23 cellular contexts compared by ENCODE assay signal in the genomic region with DNA sequence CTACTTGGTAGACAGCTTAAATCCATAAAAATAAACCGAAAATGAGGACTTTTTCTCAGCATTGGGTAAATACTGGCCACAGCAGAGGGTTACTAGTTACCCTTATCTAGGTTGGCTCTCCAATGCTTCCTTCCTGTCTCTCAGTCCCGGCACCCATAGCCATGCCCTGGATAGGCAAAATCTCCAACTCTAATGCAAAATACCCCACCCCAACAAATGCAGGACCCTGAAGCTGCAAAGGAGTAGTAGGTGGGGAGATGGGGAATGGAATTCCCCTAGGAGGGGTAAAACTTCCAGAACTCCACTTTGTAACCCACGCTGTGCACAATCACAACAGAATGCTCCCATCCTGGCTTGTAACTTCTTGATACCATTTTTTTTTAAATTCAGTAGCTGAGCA. TPM values are rescaled to one million over a fixed set of nuclear protein-coding genes. Genes with fewer than 3 reads are reported as not detected.
A peak's percentile ranks its signal among the peaks of the same experiment; 100 is the strongest.
DNase-seq lines count a peak whose midpoint lies in the region; ATAC-seq and TF ChIP-seq lines count a peak whose summit lies in the region.
"Had no signal": no experiment of that assay in that cellular context is flagged by ENCODE, and none has a peak within 500 bp of the region (broad histone marks: within the 10 kb centered on the region; RNA-seq: fewer than 3 reads in every experiment).

No MANE protein-coding gene starts in this region.

- peak overlapping the region; percentile 68 for H3K9ac ChIP-seq in PC-3 (ENCODE audit: low read length)
- H3K9ac ChIP-seq in neural progenitor cell: peak overlapping the region; percentile 10

- H3K27me3 ChIP-seq in GM23338 (ENCODE audit: insufficient read depth) (peaks cover 99% of the 10 kb centered on the region), PC-3 (ENCODE audit: low read length) (no peaks in the 10 kb centered on the region), ectodermal cell (ENCODE audit: control insufficient read depth, insufficient read depth, low read length, poor library complexity, severe bottlenecking) (peaks cover 100% of the 10 kb centered on the region), neural progenitor cell (peaks cover 79% of the 10 kb centered on the region), WERI-Rb-1 (ENCODE audit: insufficient read depth, low read depth, severe bottlenecking) (peaks cover 99% of the 10 kb centered on the region)

- H3K4me1 ChIP-seq in GM23338 (ENCODE audit: insufficient read depth) (peaks cover 79% of the 10 kb centered on the region), PC-3 (ENCODE audit: insufficient read depth, low read length) (peaks cover 29% of the 10 kb centered on the region), ectodermal cell (ENCODE audit: control insufficient read depth, insufficient read depth, low read length) (peaks cover 45% of the 10 kb centered on the region), neural progenitor cell (peaks cover 39% of the 10 kb centered on the region)

- H2AFZ ChIP-seq in GM23338 (no peak overlapping the region), PC-3 (ENCODE audit: low read length) (peak overlapping the region; percentile 77), neural progenitor cell (replicated peaks) (no peak overlapping the region)

- peak overlapping the region; percentile 66; the same call in 2 of the 3 replicates for H3K4me3 Mint-ChIP-seq in GM23338
- H3K4me3 Mint-ChIP-seq in neural progenitor cell: peak overlapping the region; percentile 97
- H3K4me3 Mint-ChIP-seq: memory B cell had no signal

- DNase-seq in GM23338 (ENCODE audit: low spot score): peak; percentile 19
- no peak for DNase-seq in PC-3
- no peak for DNase-seq in neural progenitor cell (ENCODE audit: low spot score)
- DNase-seq in GM19240 (ENCODE audit: insufficient read length, low spot score): no peak
- DNase-seq in cardiac septum (ENCODE audit: low spot score): no peak
- DNase-seq in WERI-Rb-1: no peak
- DNase-seq: activated CD4-positive, alpha-beta T cell treated with anti-CD3 and anti-CD28 coated beads, Interleukin-2, amount 50 U/mL, for 4 hours; activated effector memory CD4-positive, alpha-beta T cell treated with anti-CD3 and anti-CD28 coated beads, Interleukin-2, amount 50 U/mL, for 16 hours; dermis blood vessel endothelial cell; DMS153; foreskin fibroblast; GOT3; hippocampal formation; kidney glomerular epithelial cell; naive thymus-derived CD4-positive, alpha-beta T cell; NCI-H748 treated with DMSO at 0.1 percent for 48 hours had no signal

- H4K20me1 ChIP-seq in GM23338 (replicated peaks; ENCODE audit: insufficient read depth) (peaks cover 14% of the 10 kb centered on the region), PC-3 (ENCODE audit: low read length) (no peaks in the 10 kb centered on the region), neural progenitor cell (ENCODE audit: low read depth) (peaks cover 77% of the 10 kb centered on the region)

- H3K79me2 ChIP-seq in GM23338 (replicated peaks; ENCODE audit: insufficient read depth) (no peaks in the 10 kb centered on the region), PC-3 (ENCODE audit: low read length) (peaks cover 39% of the 10 kb centered on the region), neural progenitor cell (ENCODE audit: low read depth) (peaks cover 77% of the 10 kb centered on the region)

- intact Hi-C loops in PC-3 (cut with micrococcal nuclease) (no loop called here), cardiac septum (cut with DNase I) (no loop called here)

- H3K27ac Mint-ChIP-seq in GM23338 (no peak overlapping the region), neural progenitor cell (peak overlapping the region; percentile 95)
- H3K27ac Mint-ChIP-seq: memory B cell had no signal

- H3K27ac ChIP-seq in GM23338 (ENCODE audit: low read depth) (no peak overlapping the region), PC-3 (ENCODE audit: low read length) (no peak overlapping the region), ectodermal cell (ENCODE audit: insufficient read depth, low read depth, low read length, poor library complexity, severe bottlenecking) (no peak overlapping the region), neural progenitor cell (no peak overlapping the region), WERI-Rb-1 (no peak overlapping the region)
- H3K27ac ChIP-seq: cardiac muscle cell, epithelial cell of prostate, thoracic aorta had no signal

- POLR2A ChIA-PET in PC-3 (lab: Charles Lee; ENCODE audit: unreplicated experiment): no interaction called here

- 4 to 6% methylated on average over 3 of the region's 3 CpGs for WGBS in ectodermal cell, 2 experiments

- no peaks in the 10 kb centered on the region for H3K9me2 ChIP-seq in GM23338 (ENCODE audit: insufficient read depth)
- H3K9me2 ChIP-seq in PC-3 (replicated peaks; ENCODE audit: low read length): no peaks in the 10 kb centered on the region

- H3K9me3 Mint-ChIP-seq in GM23338 (peaks cover 17% of the 10 kb centered on the region; the same call in 2 of the 3 replicates), neural progenitor cell (peaks cover 11% of the 10 kb centered on the region)

- H3K27me3 Mint-ChIP-seq in GM23338 (ENCODE audit: insufficient read depth, low read depth, poor library complexity) (peaks cover 96% of the 10 kb centered on the region), neural progenitor cell (ENCODE audit: insufficient read depth, low read depth) (peaks cover 56% of the 10 kb centered on the region)

- H3F3A ChIP-seq in GM23338 (replicated peaks; ENCODE audit: low read depth): peaks cover 49% of the 10 kb centered on the region
- no peaks in the 10 kb centered on the region for H3F3A ChIP-seq in PC-3 (ENCODE audit: low read length, unreplicated experiment)
- H3F3A ChIP-seq in neural progenitor cell (ENCODE audit: low read depth): peaks cover 92% of the 10 kb centered on the region

- no peaks in the 10 kb centered on the region for H3K36me3 ChIP-seq in GM23338 (ENCODE audit: insufficient read depth)
- no peaks in the 10 kb centered on the region for H3K36me3 ChIP-seq in PC-3 (ENCODE audit: low read depth, low read length)
- H3K36me3 ChIP-seq in ectodermal cell (ENCODE audit: control insufficient read depth, insufficient read depth, low read length): no peaks in the 10 kb centered on the region
- H3K36me3 ChIP-seq in neural progenitor cell: peaks cover 3% of the 10 kb centered on the region
- H3K36me3 ChIP-seq in WERI-Rb-1: no peaks in the 10 kb centered on the region
- H3K36me3 ChIP-seq: cardiac muscle cell, thoracic aorta had no signal

- no peaks in the 10 kb centered on the region for H3K9me3 ChIP-seq in PC-3 (ENCODE audit: low read length)
- no peaks in the 10 kb centered on the region for H3K9me3 ChIP-seq in ectodermal cell (ENCODE audit: control insufficient read depth, low read length)
- H3K9me3 ChIP-seq in neural progenitor cell (ENCODE audit: low read depth): no peaks in the 10 kb centered on the region
- H3K9me3 ChIP-seq in WERI-Rb-1 (ENCODE audit: severe bottlenecking): no peaks in the 10 kb centered on the region
- H3K9me3 ChIP-seq: thoracic aorta had no signal

- H3K4me3 ChIP-seq in GM23338 (peak overlapping the region; percentile 71), PC-3 (ENCODE audit: low read length) (peak overlapping the region; percentile 93), ectodermal cell (ENCODE audit: insufficient read depth, low read depth, low read length) (peak overlapping the region; percentile 67), neural progenitor cell (peak overlapping the region; percentile 91), WERI-Rb-1 (ENCODE audit: low read depth, low read length) (no peak overlapping the region)
- H3K4me3 ChIP-seq: cardiac muscle cell, GM12878, thoracic aorta had no signal

- peak overlapping the region; percentile 74 for H3K4me2 ChIP-seq in GM23338
- peak overlapping the region; percentile 99 for H3K4me2 ChIP-seq in PC-3 (ENCODE audit: low read length)
- peak overlapping the region; percentile 98 for H3K4me2 ChIP-seq in neural progenitor cell

- TF ChIP-seq CTCF in GM23338 (conservative IDR thresholded peaks at IDR 0.05; ENCODE audit: low read depth in 2 of 2) (no peak), PC-3 (conservative IDR thresholded peaks at IDR 0.05; ENCODE audit: low read depth, low read length) (no peak), neural progenitor cell (IDR thresholded peaks at IDR 0.05) (no peak), WERI-Rb-1 (IDR thresholded peaks at IDR 0.05; ENCODE audit: low read depth, low read length) (no peak)

- BruUV-seq in PC-3 (replicated peaks; lab: Mats Ljungman, UMichigan): no TSS peak

- H3K4me1 Mint-ChIP-seq in GM23338 (peaks cover 62% of the 10 kb centered on the region), neural progenitor cell (peaks cover 53% of the 10 kb centered on the region)

- peaks cover 4% of the 10 kb centered on the region; the same call in 1 of the 3 replicates for H3K36me3 Mint-ChIP-seq in GM23338 (ENCODE audit: low read depth)
- H3K36me3 Mint-ChIP-seq in neural progenitor cell: peaks cover 54% of the 10 kb centered on the region

- ATAC-seq in GM23338 (no peak), PC-3 (no peak), GM18519 (IDR thresholded peaks at IDR 0.05; ENCODE audit: low FRiP score, unreplicated experiment) (no peak)
- ATAC-seq: GM12878; naive thymus-derived CD4-positive, alpha-beta T cell had no signal

- CTCF ChIA-PET in PC-3 (lab: Charles Lee): no interaction called here

TF ChIP-seq in GM23338, 12 proteins besides CTCF, POLR2A, EP300 and RAD21:
- TF ChIP-seq EZH2 (IDR thresholded peaks at IDR 0.05; ENCODE audit: low read depth, unreplicated experiment) (peak; percentile 32), ZNF331 (CRISPR knock-in tag; IDR thresholded peaks at IDR 0.05; ENCODE audit: low read depth) (no peak)

RNA-seq across cellular contexts. Expression of gene PAX6, which starts 2.9 kb away (rescaled TPM):
- 0.17 and 1.0 TPM in 2 replicates for total RNA-seq in GM23338 (2014; rRNA removed; shearing (Covaris generic))
- 0.24 and 0.45 TPM in 2 replicates for polyA plus RNA-seq in GM23338 (2016; fragmentation: Nextera tagmentation; extraction: Ambion mirVana)
- total RNA-seq in PC-3 (2014; rRNA removed) (14.6 and 25.7 TPM in 2 replicates), neural progenitor cell (ENCODE audit: low replicate concordance) (190 and 215 TPM in 2 replicates), cardiac septum (0.46 TPM)
- 114 TPM for polyA plus RNA-seq in ectodermal cell (2013, experiment 1 of 4)
- polyA plus RNA-seq in ectodermal cell (2013, experiment 2 of 4): 182 TPM
- 124 TPM for polyA plus RNA-seq in ectodermal cell (2013, experiment 3 of 4)
- 170 TPM for polyA plus RNA-seq in ectodermal cell (2013, experiment 4 of 4)
- total RNA-seq: dermis blood vessel endothelial cell; naive thymus-derived CD4-positive, alpha-beta T cell had no signal
- polyA plus RNA-seq: naive thymus-derived CD4-positive, alpha-beta T cell had no signal
